ENCODE assay signal across 7 cellular contexts in genomic region chr3:6066868-6067578, GRCh38.
DNase-seq lines count a peak whose midpoint lies in the region; TF ChIP-seq lines count a peak whose summit lies in the region.
"Not testable (repeated sequence)": the region's sequence is repeated elsewhere in the genome, so short reads cannot be mapped to it uniquely, and the experiment has no call there.

No MANE protein-coding gene starts in this region.

- H3K23ac ChIP-seq in trophoblast cell (ENCODE audit: low read length) = not testable (repeated sequence)

- H3K27me3 ChIP-seq in BLaER1 treated with 17β-estradiol and CSF1 and Interleukin-3, amounts not matched to agents 10 nM and 100 nM; colonic mucosa; trophoblast cell (ENCODE audit: insufficient read depth, low read length); smooth muscle cell (ENCODE audit: low read depth): not testable (repeated sequence)

- not testable (repeated sequence) for H4K20me1 ChIP-seq in BLaER1 treated with 17β-estradiol and CSF1 and Interleukin-3, amounts not matched to agents 10 nM and 100 nM; smooth muscle cell (ENCODE audit: low read depth)

- not testable (repeated sequence) for H3K79me1 ChIP-seq in trophoblast cell (ENCODE audit: low read length)

- peaks cover 0 to 18% (median 8%) of the 10 kb centered on the region in 10 experiments; a peak in 10 of 20 replicates for H3K4me1 ChIP-seq in BLaER1 treated with 17β-estradiol and CSF1 and Interleukin-3, amounts not matched to agents 10 nM and 100 nM
- H3K4me1 ChIP-seq in colonic mucosa; trophoblast cell (ENCODE audit: control insufficient read depth in 1 of 2, insufficient read depth in 2 of 2, low read length in 2 of 2); smooth muscle cell (ENCODE audit: low read depth): not testable (repeated sequence)

- not testable (repeated sequence) for H3K27ac ChIP-seq in BLaER1 treated with 17β-estradiol and CSF1 and Interleukin-3, amounts not matched to agents 10 nM and 100 nM; colonic mucosa; trophoblast cell (ENCODE audit: low read depth, low read length); smooth muscle cell (ENCODE audit: low read depth)

- not testable (repeated sequence) for H3K4ac ChIP-seq in trophoblast cell (ENCODE audit: low read depth, low read length)

- not testable (repeated sequence) for H2AK5ac ChIP-seq in trophoblast cell (ENCODE audit: low read length)

- H3K4me3 Mint-ChIP-seq in mesothelial cell of epicardium = peak overlapping the region; percentile 68

- H2AFZ ChIP-seq in trophoblast cell (ENCODE audit: insufficient read depth, low read length, poor library complexity) = peak overlapping the region; percentile 59
- peak overlapping the region; percentile 88 for H2AFZ ChIP-seq in smooth muscle cell (ENCODE audit: low read depth)

- H3K36me3 Mint-ChIP-seq in mesothelial cell of epicardium = not testable (repeated sequence)

- peak overlapping the region; percentile 44 for H3K14ac ChIP-seq in trophoblast cell (ENCODE audit: low read length)

- not testable (repeated sequence) for H3K79me2 ChIP-seq in trophoblast cell (ENCODE audit: control insufficient read depth, insufficient read depth, low read length, poor library complexity); smooth muscle cell (ENCODE audit: low read depth)

- not testable (repeated sequence) for H3K9me3 ChIP-seq in BLaER1 treated with 17β-estradiol and CSF1 and Interleukin-3, amounts not matched to agents 10 nM and 100 nM (replicated peaks in 1 of 11); colonic mucosa; trophoblast cell (ENCODE audit: insufficient read depth, low read depth, low read length); smooth muscle cell (replicated peaks; ENCODE audit: low read depth)

- intact Hi-C loops in colonic mucosa (cut with DNase I) = not testable (repeated sequence)

- H3K4me2 ChIP-seq in BLaER1 treated with 17β-estradiol and CSF1 and Interleukin-3, amounts not matched to agents 10 nM and 100 nM = peak overlapping the region in 8 of 11 experiments; percentile 4 to 54 (median 26); a peak in 9 of 22 replicates
- H3K4me2 ChIP-seq in trophoblast cell (ENCODE audit: low read length) = peak overlapping the region; percentile 50
- H3K4me2 ChIP-seq in smooth muscle cell = peak overlapping the region; percentile 81

- not testable (repeated sequence) for H2BK5ac ChIP-seq in trophoblast cell (ENCODE audit: low read depth, low read length, poor library complexity)

- H3F3A ChIP-seq in smooth muscle cell (ENCODE audit: low read depth) = not testable (repeated sequence)

- not testable (repeated sequence) for H4K8ac ChIP-seq in trophoblast cell (ENCODE audit: low read depth, low read length)

- peak overlapping the region; percentile 76 for H3K27ac Mint-ChIP-seq in mesothelial cell of epicardium

- not testable (repeated sequence) for TF ChIP-seq CTCF in colonic mucosa (IDR thresholded peaks at IDR 0.05); mesothelial cell of epicardium (IDR thresholded peaks at IDR 0.05; ENCODE audit: unreplicated experiment); smooth muscle cell (IDR thresholded peaks at IDR 0.05; ENCODE audit: borderline replicate concordance, insufficient read depth, poor library complexity, severe bottlenecking)

- H3K4me3 ChIP-seq in BLaER1 treated with 17β-estradiol and CSF1 and Interleukin-3, amounts not matched to agents 10 nM and 100 nM; colonic mucosa; trophoblast cell (ENCODE audit: low read depth, low read length): not testable (repeated sequence)
- H3K4me3 ChIP-seq in smooth muscle cell = peak overlapping the region; percentile 40

- H4K91ac ChIP-seq in trophoblast cell (ENCODE audit: low read depth, low read length) = not testable (repeated sequence)

- H3K4me1 Mint-ChIP-seq in mesothelial cell of epicardium = peaks cover 18% of the 10 kb centered on the region

- H2BK120ac ChIP-seq in trophoblast cell (ENCODE audit: insufficient read depth, low read length, poor library complexity) = peak overlapping the region; percentile 38

- WGBS in trophoblast cell (ENCODE audit: extremely low coverage, insufficient coverage, insufficient read length) = no CpG with 5 or more reads among the region's 17 CpGs
- 16% methylated on average over 17 of the region's 17 CpGs for WGBS in smooth muscle cell (ENCODE audit: low lambda C conversion rate)

- DNase-seq in ELF-1 (ENCODE audit: low read depth, low spot score) (peak; percentile 9), colonic mucosa (peak; percentile 19), kidney glomerular epithelial cell (lab: John Stamatoyannopoulos, UW) (peak; percentile 17), trophoblast cell (peak in 1 of 2 donors; percentile 26)
- DNase-seq in mesothelial cell of epicardium (ENCODE audit: low spot score in 2 of 2, unreplicated experiment in 2 of 2); smooth muscle cell (lab: John Stamatoyannopoulos, UW; ENCODE audit: unreplicated experiment): not testable (repeated sequence)

- H2BK12ac ChIP-seq in trophoblast cell (ENCODE audit: low read length) = not testable (repeated sequence)

- H3K9me3 Mint-ChIP-seq in mesothelial cell of epicardium = not testable (repeated sequence)

- not testable (repeated sequence) for H3K18ac ChIP-seq in trophoblast cell (ENCODE audit: low read length)

- not testable (repeated sequence) for H3K27me3 Mint-ChIP-seq in mesothelial cell of epicardium (ENCODE audit: low read depth)

- not testable (repeated sequence) for H3K9ac ChIP-seq in BLaER1 treated with 17β-estradiol and CSF1 and Interleukin-3, amounts not matched to agents 10 nM and 100 nM; colonic mucosa (ENCODE audit: low read depth in 2 of 2, low read length in 2 of 2); trophoblast cell (ENCODE audit: low read length); smooth muscle cell (ENCODE audit: low read depth)

- not testable (repeated sequence) for H4K12ac ChIP-seq in trophoblast cell (ENCODE audit: low read depth, low read length)

- not testable (repeated sequence) for H3K36me3 ChIP-seq in BLaER1 treated with 17β-estradiol and CSF1 and Interleukin-3, amounts not matched to agents 10 nM and 100 nM; colonic mucosa; trophoblast cell (ENCODE audit: control insufficient read depth in 1 of 2, insufficient read depth in 2 of 2, low read length in 2 of 2); smooth muscle cell (ENCODE audit: low read depth)

Comparison
In these comparisons a context has a peak if more than half of its experiments do, and no peak if none do; other contexts are left out.
1. H3K4me2 ChIP-seq: peak in every context shown above with its lines; median percentile 81 in smooth muscle cell; 50 in trophoblast cell; 26 in BLaER1 treated with 17β-estradiol and CSF1 and Interleukin-3, amounts not matched to agents 10 nM and 100 nM.